In genomic region chr22:21632237-21632895, GRCh38 we compare ENCODE assay signal across 9 cellular contexts. TPM values are rescaled to one million over a fixed set of nuclear protein-coding genes. Genes with fewer than 3 reads are reported as not detected.
A peak's percentile ranks its signal among the peaks of the same experiment; 100 is the strongest.
DNase-seq lines count a peak whose midpoint lies in the region; ATAC-seq and TF ChIP-seq lines count a peak whose summit lies in the region.
"Had no signal": no experiment of that assay in that cellular context is flagged by ENCODE, and none has a peak within 500 bp of the region (broad histone marks: within the 10 kb centered on the region; RNA-seq: fewer than 3 reads in every experiment).

TSS of gene CCDC116 (plus strand) at chr22:21632760. CDS start at chr22:21633182, 422 bp downstream.

- H3K9me3 ChIP-seq in right atrium auricular region (no peaks in the 10 kb centered on the region), upper lobe of right lung (no peaks in the 10 kb centered on the region), ascending aorta (no peaks in the 10 kb centered on the region)

- H3K36me3 ChIP-seq in right atrium auricular region (no peaks in the 10 kb centered on the region), upper lobe of right lung (no peaks in the 10 kb centered on the region), ascending aorta (peaks cover 0 to 5% of the 10 kb centered on the region in 2 donors)

- H3K4me1 ChIP-seq in right atrium auricular region, result peaks cover 0 to 11% of the 10 kb centered on the region in 2 donors
- H3K4me1 ChIP-seq in upper lobe of right lung, result peaks cover 3% of the 10 kb centered on the region
- peaks cover 6 to 8% of the 10 kb centered on the region in 2 donors for H3K4me1 ChIP-seq in ascending aorta

- DNase-seq in cardiac septum (ENCODE audit: low spot score), result peak; percentile 81
- DNase-seq in right atrium auricular region (ENCODE audit: low spot score), result no peak
- DNase-seq in activated CD4-positive, alpha-beta T cell treated with anti-CD3 and anti-CD28 coated beads for 1 hour, result peak; percentile 37
- peak; percentile 41 for DNase-seq in iPS-NIHi7 (ENCODE audit: extremely low spot score)
- peak; percentile 76 for DNase-seq in upper lobe of right lung
- no peak for DNase-seq in ascending aorta (ENCODE audit: low spot score in 2 of 2)

- H3K27me3 ChIP-seq in right atrium auricular region (no peaks in the 10 kb centered on the region), upper lobe of right lung (no peaks in the 10 kb centered on the region), ascending aorta (no peaks in the 10 kb centered on the region)

- TF ChIP-seq CTCF in right atrium auricular region (IDR thresholded peaks at IDR 0.05) (no peak), upper lobe of right lung (IDR thresholded peaks at IDR 0.05) (no peak), ascending aorta (IDR thresholded peaks at IDR 0.05) (no peak)

- H3K4me3 ChIP-seq in right atrium auricular region (no peak within 1 kb of the TSS), upper lobe of right lung (no peak within 1 kb of the TSS), ascending aorta (no peak within 1 kb of the TSS)

- intact Hi-C loops in cardiac septum (cut with DNase I), result no loop called here
- intact Hi-C loops in upper lobe of right lung (cut with DNase I), result no loop called here
- intact Hi-C loops in ascending aorta (cut with DNase I), result no loop called here

- H3K27ac ChIP-seq in right atrium auricular region (no peak within 1 kb of the TSS), upper lobe of right lung (no peak within 1 kb of the TSS), ascending aorta (no peak within 1 kb of the TSS)
- H3K27ac ChIP-seq: KMS-11 had no signal

- peak; percentile 12 for ATAC-seq in upper lobe of right lung
- no peak for ATAC-seq in GM21619 (IDR thresholded peaks at IDR 0.05; ENCODE audit: unreplicated experiment)
- ATAC-seq in HG03095 (IDR thresholded peaks at IDR 0.05; ENCODE audit: unreplicated experiment), result no peak

RNA-seq across cellular contexts. Expression of gene CCDC116, which starts in this region (rescaled TPM):
- total RNA-seq in cardiac septum (0.43 TPM), right atrium auricular region (not detected), upper lobe of right lung (0.69 TPM), ascending aorta (not detected)

Comparison
In these comparisons a context has a peak if more than half of its experiments do, and no peak if none do; other contexts are left out.
1. Peak in DNase-seq in cardiac septum; RNA of the gene not detected or under 1 TPM.
2. Peak in DNase-seq and ATAC-seq in upper lobe of right lung; RNA of the gene not detected or under 1 TPM.
3. DNase-seq: peak in activated CD4-positive, alpha-beta T cell treated with anti-CD3 and anti-CD28 coated beads for 1 hour (single experiment) and iPS-NIHi7 (single experiment); none in right atrium auricular region (single experiment) and ascending aorta (0 of 2).